10 cellular contexts compared by ENCODE assay signal in the genomic region with DNA sequence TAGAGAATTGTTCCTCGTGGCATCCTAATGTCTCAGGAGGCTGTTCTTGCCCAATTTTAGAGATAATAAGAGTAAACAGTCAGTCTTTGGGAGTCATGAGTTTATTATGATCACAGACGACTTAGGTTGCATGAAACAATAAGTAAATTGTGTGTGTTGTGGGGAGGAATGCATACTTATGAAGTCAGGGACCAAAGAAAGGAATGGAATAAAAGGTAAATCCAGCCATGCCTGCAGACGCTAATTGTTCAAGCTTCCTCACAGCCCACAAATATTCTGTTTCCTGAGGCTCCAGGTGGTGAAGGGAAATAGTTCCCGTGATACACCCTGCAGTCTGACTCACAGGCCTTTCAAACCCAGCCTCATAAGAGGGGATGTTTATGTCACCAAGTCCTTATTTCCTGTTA. TPM values are rescaled to one million over a fixed set of nuclear protein-coding genes. Genes with fewer than 3 reads are reported as not detected.
DNase-seq lines count a peak whose midpoint lies in the region; ATAC-seq, FAIRE-seq and TF ChIP-seq lines count a peak whose summit lies in the region.
"Had no signal": no experiment of that assay in that cellular context is flagged by ENCODE, and none has a peak within 500 bp of the region (broad histone marks: within the 10 kb centered on the region; RNA-seq: fewer than 3 reads in every experiment).

No MANE protein-coding gene starts in this region.

- TF ChIP-seq CTCF in endodermal cell (conservative IDR thresholded peaks at IDR 0.05) (no peak), parathyroid adenoma (IDR thresholded peaks at IDR 0.05) (no peak), D721Med (IDR thresholded peaks at IDR 0.05; ENCODE audit: insufficient read depth, missing control alignments) (no peak)

- peaks cover 32% of the 10 kb centered on the region for H3K27me3 ChIP-seq in endodermal cell (ENCODE audit: control insufficient read depth, insufficient read depth, low read length, poor library complexity, severe bottlenecking)
- H3K27me3 ChIP-seq in parathyroid adenoma (ENCODE audit: control insufficient read depth, insufficient read depth, low read length) = no peaks in the 10 kb centered on the region

- no peak for ATAC-seq in HG03460 (IDR thresholded peaks at IDR 0.05; ENCODE audit: unreplicated experiment)

- no peaks in the 10 kb centered on the region for H3K36me3 ChIP-seq in endodermal cell (ENCODE audit: control insufficient read depth, insufficient read depth, low read length)
- H3K36me3 ChIP-seq in parathyroid adenoma (ENCODE audit: control insufficient read depth, insufficient read depth, low read length) = no peaks in the 10 kb centered on the region
- H3K36me3 ChIP-seq: SJSA1 had no signal

- peaks cover 27% of the 10 kb centered on the region for H3K27me3 Mint-ChIP-seq in endodermal cell (ENCODE audit: insufficient read depth)

- H3K9ac ChIP-seq in endodermal cell (ENCODE audit: extremely low read depth, low read length, poor library complexity, severe bottlenecking) = no peak overlapping the region
- H3K9ac ChIP-seq in parathyroid adenoma = no peak overlapping the region

- H3K4me3 Mint-ChIP-seq in endodermal cell = peak overlapping the region; percentile 48

- H3K9me3 ChIP-seq in endodermal cell (ENCODE audit: control insufficient read depth, low read length) = no peaks in the 10 kb centered on the region
- H3K9me3 ChIP-seq in parathyroid adenoma (ENCODE audit: control insufficient read depth, low read length) = no peaks in the 10 kb centered on the region

- H3K4me2 ChIP-seq in parathyroid adenoma (ENCODE audit: low read length) = no peak overlapping the region

- DNase-seq in NCI-H2081 (lab: John Stamatoyannopoulos, UW) (peak; percentile 30 to 45), NCI-H2081 treated with DMSO at 0.1 percent for 48 hours (lab: John Stamatoyannopoulos, UW) (no peak), RKO (ENCODE audit: low spot score) (peak; percentile 96), endodermal cell (no peak), NCI-H345 treated with DMSO at 0.1 percent for 48 hours (lab: John Stamatoyannopoulos, UW; ENCODE audit: unreplicated experiment) (no peak), D721Med (ENCODE audit: insufficient read length, low spot score) (no peak)

- FAIRE-seq in D721Med (lab: Jason Lieb, UNC) = no peak

- H3K27ac ChIP-seq in endodermal cell (ENCODE audit: low read depth, low read length) (no peak overlapping the region), parathyroid adenoma (peak overlapping the region; percentile 74)
- H3K27ac ChIP-seq: SJSA1 had no signal

- H3K4me3 ChIP-seq in endodermal cell (ENCODE audit: low read length) (peak overlapping the region; percentile 76), parathyroid adenoma (ENCODE audit: low read depth, low read length) (no peak overlapping the region)

- no peaks in the 10 kb centered on the region for H3K79me2 ChIP-seq in parathyroid adenoma

- 41 to 52% methylated on average over 4 of the region's 4 CpGs for WGBS in endodermal cell (ENCODE audit: insufficient coverage in 1 of 2, insufficient read length in 1 of 2), 2 experiments

- H3K4me1 ChIP-seq in endodermal cell (ENCODE audit: control insufficient read depth, insufficient read depth, low read length) = no peaks in the 10 kb centered on the region
- H3K4me1 ChIP-seq in parathyroid adenoma = no peaks in the 10 kb centered on the region

- no peak overlapping the region for H3K27ac Mint-ChIP-seq in endodermal cell

- peaks cover 10% of the 10 kb centered on the region for H3K4me1 Mint-ChIP-seq in endodermal cell

- no peaks in the 10 kb centered on the region for H3K36me3 Mint-ChIP-seq in endodermal cell (ENCODE audit: low read depth)

- H3K9me3 Mint-ChIP-seq in endodermal cell = peaks cover 12% of the 10 kb centered on the region

- peak overlapping the region; percentile 98 for H2AFZ ChIP-seq in parathyroid adenoma

RNA-seq across cellular contexts. Expression of gene EPHX4, which starts 0.9 kb away (rescaled TPM):
- under 1 TPM; 0.40 to 0.73 TPM for total RNA-seq in endodermal cell
- 0.93 TPM for polyA plus RNA-seq in endodermal cell (2013, experiment 1 of 2)
- polyA plus RNA-seq in endodermal cell (2013, experiment 2 of 2) = 0.99 TPM
- total RNA-seq: SJSA1 had no signal

RNA-seq across cellular contexts. Expression of gene SETSIP, which starts 44.5 kb away (rescaled TPM):
- total RNA-seq in endodermal cell = under 1 TPM in 1 of 2 donors, not detected in 1; 0.37 TPM
- polyA plus RNA-seq in endodermal cell (2013, experiment 1 of 2) = 0.36 TPM
- not detected for polyA plus RNA-seq in endodermal cell (2013, experiment 2 of 2)
- total RNA-seq: SJSA1, skeletal muscle tissue had no signal

RNA-seq across cellular contexts. Expression of gene BTBD8, which starts 49.4 kb away (rescaled TPM):
- 1 to 10 TPM; 6.8 to 8.1 TPM for total RNA-seq in endodermal cell
- polyA plus RNA-seq in endodermal cell (2013, experiment 1 of 2) = 3.9 TPM
- polyA plus RNA-seq in endodermal cell (2013, experiment 2 of 2) = 3.3 TPM

Comparison
In these comparisons a context has a peak if more than half of its experiments do, and no peak if none do; other contexts are left out.
1. DNase-seq: peak in NCI-H2081 (2 of 2) and RKO (single experiment); none in NCI-H2081 treated with DMSO at 0.1 percent for 48 hours (single experiment), endodermal cell (single experiment), NCI-H345 treated with DMSO at 0.1 percent for 48 hours (single experiment) and D721Med (single experiment).